ENCODE assay signal across 1 cellular context in genomic region chr3:37903320-37903719, GRCh38.
TF ChIP-seq lines count a peak whose summit lies in the region.

No MANE protein-coding gene starts in this region.

TF ChIP-seq in SK-N-SH treated with all-trans-retinoic acid at 6 μM for 48 hours, 23 proteins besides CTCF, POLR2A, EP300 and RAD21 (continued from another document):
- TF ChIP-seq ZC3H10 (CRISPR knock-in tag; IDR thresholded peaks at IDR 0.05): no peak
- no peak for TF ChIP-seq ZNF8 (CRISPR knock-in tag; IDR thresholded peaks at IDR 0.05)
- TF ChIP-seq, protein P1, sequence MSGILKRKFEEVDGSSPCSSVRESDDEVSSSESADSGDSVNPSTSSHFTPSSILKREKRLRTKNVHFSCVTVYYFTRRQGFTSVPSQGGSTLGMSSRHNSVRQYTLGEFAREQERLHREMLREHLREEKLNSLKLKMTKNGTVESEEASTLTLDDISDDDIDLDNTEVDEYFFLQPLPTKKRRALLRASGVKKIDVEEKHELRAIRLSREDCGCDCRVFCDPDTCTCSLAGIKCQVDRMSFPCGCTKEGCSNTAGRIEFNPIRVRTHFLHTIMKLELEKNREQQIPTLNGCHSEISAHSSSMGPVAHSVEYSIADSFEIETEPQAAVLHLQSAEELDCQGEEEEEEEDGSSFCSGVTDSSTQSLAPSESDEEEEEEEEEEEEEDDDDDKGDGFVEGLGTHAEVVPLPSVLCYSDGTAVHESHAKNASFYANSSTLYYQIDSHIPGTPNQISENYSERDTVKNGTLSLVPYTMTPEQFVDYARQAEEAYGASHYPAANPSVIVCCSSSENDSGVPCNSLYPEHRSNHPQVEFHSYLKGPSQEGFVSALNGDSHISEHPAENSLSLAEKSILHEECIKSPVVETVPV (CRISPR knock-in tag; IDR thresholded peaks at IDR 0.05): no peak
- no peak for TF ChIP-seq TCF4 (CRISPR knock-in tag; IDR thresholded peaks at IDR 0.05; ENCODE audit: borderline replicate concordance)
- no peak for TF ChIP-seq CSDC2 (CRISPR knock-in tag; IDR thresholded peaks at IDR 0.05)
- TF ChIP-seq, protein P2, sequence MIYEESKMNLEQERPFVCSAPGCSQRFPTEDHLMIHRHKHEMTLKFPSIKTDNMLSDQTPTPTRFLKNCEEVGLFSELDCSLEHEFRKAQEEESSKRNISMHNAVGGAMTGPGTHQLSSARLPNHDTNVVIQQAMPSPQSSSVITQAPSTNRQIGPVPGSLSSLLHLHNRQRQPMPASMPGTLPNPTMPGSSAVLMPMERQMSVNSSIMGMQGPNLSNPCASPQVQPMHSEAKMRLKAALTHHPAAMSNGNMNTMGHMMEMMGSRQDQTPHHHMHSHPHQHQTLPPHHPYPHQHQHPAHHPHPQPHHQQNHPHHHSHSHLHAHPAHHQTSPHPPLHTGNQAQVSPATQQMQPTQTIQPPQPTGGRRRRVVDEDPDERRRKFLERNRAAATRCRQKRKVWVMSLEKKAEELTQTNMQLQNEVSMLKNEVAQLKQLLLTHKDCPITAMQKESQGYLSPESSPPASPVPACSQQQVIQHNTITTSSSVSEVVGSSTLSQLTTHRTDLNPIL (CRISPR knock-in tag; IDR thresholded peaks at IDR 0.05; ENCODE audit: low read depth): no peak
- no peak for TF ChIP-seq ZNF565 (CRISPR knock-in tag; conservative IDR thresholded peaks at IDR 0.05; ENCODE audit: low read depth)
- TF ChIP-seq, protein P3, sequence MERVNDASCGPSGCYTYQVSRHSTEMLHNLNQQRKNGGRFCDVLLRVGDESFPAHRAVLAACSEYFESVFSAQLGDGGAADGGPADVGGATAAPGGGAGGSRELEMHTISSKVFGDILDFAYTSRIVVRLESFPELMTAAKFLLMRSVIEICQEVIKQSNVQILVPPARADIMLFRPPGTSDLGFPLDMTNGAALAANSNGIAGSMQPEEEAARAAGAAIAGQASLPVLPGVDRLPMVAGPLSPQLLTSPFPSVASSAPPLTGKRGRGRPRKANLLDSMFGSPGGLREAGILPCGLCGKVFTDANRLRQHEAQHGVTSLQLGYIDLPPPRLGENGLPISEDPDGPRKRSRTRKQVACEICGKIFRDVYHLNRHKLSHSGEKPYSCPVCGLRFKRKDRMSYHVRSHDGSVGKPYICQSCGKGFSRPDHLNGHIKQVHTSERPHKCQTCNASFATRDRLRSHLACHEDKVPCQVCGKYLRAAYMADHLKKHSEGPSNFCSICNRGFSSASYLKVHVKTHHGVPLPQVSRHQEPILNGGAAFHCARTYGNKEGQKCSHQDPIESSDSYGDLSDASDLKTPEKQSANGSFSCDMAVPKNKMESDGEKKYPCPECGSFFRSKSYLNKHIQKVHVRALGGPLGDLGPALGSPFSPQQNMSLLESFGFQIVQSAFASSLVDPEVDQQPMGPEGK (CRISPR knock-in tag; IDR thresholded peaks at IDR 0.05; ENCODE audit: borderline replicate concordance): no peak
- no peak for TF ChIP-seq ZFP30 (CRISPR knock-in tag; IDR thresholded peaks at IDR 0.05)
- TF ChIP-seq, protein P4, sequence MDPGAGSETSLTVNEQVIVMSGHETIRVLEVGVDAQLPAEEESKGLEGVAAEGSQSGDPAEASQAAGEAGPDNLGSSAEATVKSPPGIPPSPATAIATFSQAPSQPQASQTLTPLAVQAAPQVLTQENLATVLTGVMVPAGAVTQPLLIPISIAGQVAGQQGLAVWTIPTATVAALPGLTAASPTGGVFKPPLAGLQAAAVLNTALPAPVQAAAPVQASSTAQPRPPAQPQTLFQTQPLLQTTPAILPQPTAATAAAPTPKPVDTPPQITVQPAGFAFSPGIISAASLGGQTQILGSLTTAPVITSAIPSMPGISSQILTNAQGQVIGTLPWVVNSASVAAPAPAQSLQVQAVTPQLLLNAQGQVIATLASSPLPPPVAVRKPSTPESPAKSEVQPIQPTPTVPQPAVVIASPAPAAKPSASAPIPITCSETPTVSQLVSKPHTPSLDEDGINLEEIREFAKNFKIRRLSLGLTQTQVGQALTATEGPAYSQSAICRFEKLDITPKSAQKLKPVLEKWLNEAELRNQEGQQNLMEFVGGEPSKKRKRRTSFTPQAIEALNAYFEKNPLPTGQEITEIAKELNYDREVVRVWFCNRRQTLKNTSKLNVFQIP (CRISPR knock-in tag; IDR thresholded peaks at IDR 0.05; ENCODE audit: borderline replicate concordance, low read depth): no peak
- TF ChIP-seq OSR1 (CRISPR knock-in tag; IDR thresholded peaks at IDR 0.05): no peak
- no peak for TF ChIP-seq BACH2 (CRISPR knock-in tag; IDR thresholded peaks at IDR 0.05; ENCODE audit: borderline replicate concordance)
